1 cellular context compared by ENCODE assay signal in genomic region chr11:19976281-19976941, GRCh38.
TF ChIP-seq lines count a peak whose summit lies in the region.

No MANE protein-coding gene starts in this region.

TF ChIP-seq in GM23338, 12 proteins besides CTCF, POLR2A, EP300 and RAD21 (continued from another document):
- TF ChIP-seq ZNF462 (CRISPR knock-in tag; IDR thresholded peaks at IDR 0.05): no peak
- no peak for TF ChIP-seq CREB1 (CRISPR knock-in tag; IDR thresholded peaks at IDR 0.05; ENCODE audit: low read depth)
- no peak for TF ChIP-seq REST (IDR thresholded peaks at IDR 0.05; ENCODE audit: unreplicated experiment)
- no peak for TF ChIP-seq NANOG (IDR thresholded peaks at IDR 0.05; ENCODE audit: borderline replicate concordance)
